Comparison of ENCODE assay signal across 8 cellular contexts in the genomic region with DNA sequence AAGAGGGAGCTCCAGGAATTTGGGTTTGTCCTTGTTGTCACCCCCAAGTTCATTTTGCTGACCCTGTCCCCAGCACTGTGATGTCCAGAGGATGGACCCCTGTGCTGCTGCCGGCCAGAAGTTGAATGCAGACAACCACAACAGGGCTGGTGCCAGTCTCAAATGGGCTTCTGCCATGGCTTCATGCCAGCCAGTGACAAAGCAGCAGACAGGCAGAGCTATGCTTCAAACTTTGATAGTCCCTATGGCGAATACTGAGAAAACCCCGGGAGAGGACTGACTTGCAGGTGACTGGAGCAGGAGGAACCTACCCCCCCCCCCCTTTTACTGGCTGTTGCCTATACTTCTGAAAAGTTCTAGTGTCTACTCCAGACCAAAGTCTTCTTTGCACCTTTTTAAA. TPM values are rescaled to one million over a fixed set of nuclear protein-coding genes. Genes with fewer than 3 reads are reported as not detected.
DNase-seq lines count a peak whose midpoint lies in the region; ATAC-seq and TF ChIP-seq lines count a peak whose summit lies in the region.

No MANE protein-coding gene starts in this region.

- peak overlapping the region; percentile 58 for H3K4me3 ChIP-seq in CD8-positive, alpha-beta T cell (ENCODE audit: low read depth, low read length)
- peak overlapping the region; percentile 84 for H3K4me3 ChIP-seq in endocrine pancreas (ENCODE audit: control insufficient read depth, insufficient read depth, low read length)

- intact Hi-C loops in CD8-positive, alpha-beta T cell (cut with DNase I, micrococcal nuclease) = loop anchor here (10.0 kb wide), 2 partner anchors 1337 to 1427 kb away; a partner anchor contains a TSS

- ATAC-seq in CD8-positive, alpha-beta T cell = no peak
- ATAC-seq in naive thymus-derived CD8-positive, alpha-beta T cell = no peak
- no peak for ATAC-seq in HG02884 (IDR thresholded peaks at IDR 0.05; ENCODE audit: unreplicated experiment)

- no peaks in the 10 kb centered on the region for H3K9me3 Mint-ChIP-seq in CD8-positive, alpha-beta T cell
- H3K9me3 Mint-ChIP-seq in naive thymus-derived CD8-positive, alpha-beta T cell = no peaks in the 10 kb centered on the region

- no peak for DNase-seq in CD8-positive, alpha-beta T cell
- DNase-seq in NCI-H69 (lab: John Stamatoyannopoulos, UW) (peak; percentile 84), NCI-H1436 treated with DMSO at 0.1 percent for 48 hours (lab: John Stamatoyannopoulos, UW) (no peak), NCI-H2171 (lab: John Stamatoyannopoulos, UW) (no peak)
- DNase-seq in naive thymus-derived CD8-positive, alpha-beta T cell = peak in 1 of 10 donors; percentile 61
- DNase-seq in stimulated activated CD4-positive, alpha-beta T cell treated with anti-CD3 and anti-CD28 coated beads, Interleukin-4, amount 100 ng/mL, for 24 hours = no peak

- peaks cover 58% of the 10 kb centered on the region for H3K36me3 Mint-ChIP-seq in CD8-positive, alpha-beta T cell
- H3K36me3 Mint-ChIP-seq in naive thymus-derived CD8-positive, alpha-beta T cell = peaks cover 0 to 6% (median 2%) of the 10 kb centered on the region in 3 donors

- H3K9me3 ChIP-seq in CD8-positive, alpha-beta T cell (ENCODE audit: low read length) = no peaks in the 10 kb centered on the region
- H3K9me3 ChIP-seq in endocrine pancreas (ENCODE audit: control insufficient read depth, low read length) = no peaks in the 10 kb centered on the region

- peaks cover 62% of the 10 kb centered on the region for H3K4me1 ChIP-seq in CD8-positive, alpha-beta T cell (ENCODE audit: insufficient read depth, low read length)
- H3K4me1 ChIP-seq in endocrine pancreas (ENCODE audit: control insufficient read depth, insufficient read depth, low read length) = peaks cover 7% of the 10 kb centered on the region

- H3K27me3 Mint-ChIP-seq in CD8-positive, alpha-beta T cell (ENCODE audit: low read depth) = peaks cover 3% of the 10 kb centered on the region
- peaks cover 0 to 37% (median 5%) of the 10 kb centered on the region in 5 donors for H3K27me3 Mint-ChIP-seq in naive thymus-derived CD8-positive, alpha-beta T cell

- POLR2A ChIA-PET in CD8-positive, alpha-beta T cell (lab: Charles Lee) = interaction anchor here (0.6 to 2.2 kb wide), 3 partner anchors 9 to 1424 kb away, joined by 3 to 7 read pairs (median 3); no protein-coding TSS in a partner anchor
- POLR2A ChIA-PET in naive thymus-derived CD8-positive, alpha-beta T cell (lab: Charles Lee) = no interaction called here

- peak overlapping the region; percentile 97 for H3K27ac Mint-ChIP-seq in CD8-positive, alpha-beta T cell
- H3K27ac Mint-ChIP-seq in naive thymus-derived CD8-positive, alpha-beta T cell = peak overlapping the region in 8 of 10 donors; percentile 59 to 98 (median 88)

- H3K27me3 ChIP-seq in CD8-positive, alpha-beta T cell (ENCODE audit: insufficient read depth, low read length) = no peaks in the 10 kb centered on the region
- H3K27me3 ChIP-seq in endocrine pancreas (ENCODE audit: control insufficient read depth, insufficient read depth, low read length) = no peaks in the 10 kb centered on the region

- no peaks in the 10 kb centered on the region for H3K36me3 ChIP-seq in CD8-positive, alpha-beta T cell (ENCODE audit: insufficient read depth, low read length)
- H3K36me3 ChIP-seq in endocrine pancreas (ENCODE audit: control insufficient read depth, insufficient read depth, low read length) = no peaks in the 10 kb centered on the region

- peaks cover 68% of the 10 kb centered on the region for H3K4me1 Mint-ChIP-seq in CD8-positive, alpha-beta T cell (ENCODE audit: low read depth)
- peaks cover 26 to 68% (median 65%) of the 10 kb centered on the region in 4 donors for H3K4me1 Mint-ChIP-seq in naive thymus-derived CD8-positive, alpha-beta T cell

- H3K9ac ChIP-seq in endocrine pancreas (ENCODE audit: control insufficient read depth, insufficient read depth, low read length) = peak overlapping the region; percentile 94

- H3K4me3 Mint-ChIP-seq in CD8-positive, alpha-beta T cell = peak overlapping the region; percentile 98
- peak overlapping the region; percentile 88 to 99 (median 93) for H3K4me3 Mint-ChIP-seq in naive thymus-derived CD8-positive, alpha-beta T cell

- no peak overlapping the region for H3K27ac ChIP-seq in CD8-positive, alpha-beta T cell (ENCODE audit: low read depth, low read length)

- TF ChIP-seq CTCF in CD8-positive, alpha-beta T cell (IDR thresholded peaks at IDR 0.05) = no peak

- CTCF ChIA-PET in CD8-positive, alpha-beta T cell (lab: Charles Lee) = interaction anchor here (0.7 to 3.3 kb wide), 6 partner anchors 18 to 180 kb away, joined by 3 to 14 read pairs (median 3); no protein-coding TSS in a partner anchor

RNA-seq across cellular contexts. Expression of a gene that starts 3.2 kb away (rescaled TPM):
- total RNA-seq in CD8-positive, alpha-beta T cell = 100 to 1,000 TPM; 227 to 236 TPM
- total RNA-seq in naive thymus-derived CD8-positive, alpha-beta T cell = 10 to 100 TPM; 30.9 to 32.5 TPM
- 1 to 10 TPM; 2.3 to 4.9 (median 4.8) TPM for polyA plus RNA-seq in naive thymus-derived CD8-positive, alpha-beta T cell

Comparison
In these comparisons a context has a peak if more than half of its experiments do, and no peak if none do; other contexts are left out.
1. RNA of a gene that starts 3.2 kb away (total RNA-seq): 227 to 236 TPM in CD8-positive, alpha-beta T cell; 30.9 to 32.5 TPM in naive thymus-derived CD8-positive, alpha-beta T cell; every median in the first group is over 4 times any median in the second.